In the genomic region with DNA sequence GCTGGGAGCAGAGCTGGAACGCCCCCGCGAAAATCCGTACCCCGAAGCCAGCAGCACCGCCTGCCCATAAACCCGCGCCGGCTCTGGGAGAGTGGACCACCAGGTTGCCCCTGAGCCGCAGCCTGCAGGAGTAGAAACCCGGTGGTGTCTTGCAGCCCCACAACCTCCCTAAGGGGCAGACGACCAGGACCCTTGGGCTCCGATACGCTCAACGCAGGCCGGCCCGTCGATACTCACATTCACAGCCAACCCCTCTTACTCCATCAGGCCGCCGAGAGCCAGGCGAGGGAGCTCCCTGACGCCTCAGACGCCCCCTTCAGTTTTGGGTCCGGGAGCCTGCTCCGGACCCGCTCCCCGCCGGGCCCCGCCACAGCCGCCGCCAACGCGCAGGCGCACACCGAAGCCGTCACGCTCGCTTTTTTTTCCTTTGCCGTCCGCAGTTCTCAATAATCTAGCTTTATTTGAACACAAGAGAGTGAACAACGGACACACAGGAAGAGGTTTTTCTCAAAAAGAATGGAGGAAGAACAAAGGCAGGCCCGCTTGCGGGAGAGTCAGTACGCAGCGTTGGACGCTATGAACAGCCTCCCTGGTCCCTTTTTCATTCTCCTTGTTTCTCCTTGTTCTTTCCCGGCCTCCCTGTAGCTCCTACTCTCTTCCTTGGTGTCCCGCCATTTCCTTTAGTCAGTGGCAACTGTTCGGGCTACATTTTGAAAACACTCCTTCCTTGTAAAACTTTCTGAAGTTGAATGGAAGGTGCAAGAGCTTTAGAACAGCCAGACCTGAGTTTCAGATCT, we compare ENCODE assay signal across 1 cellular context.
A peak's percentile ranks its signal among the peaks of the same experiment; 100 is the strongest.
TF ChIP-seq lines count a peak whose summit lies in the region.

TSS of gene ZNF106 (minus strand) at position 399 of the 797 bp plus-strand sequence. CDS start 18,852 bp downstream, outside the sequence.

TF ChIP-seq in HepG2, 621 proteins besides CTCF, POLR2A, EP300 and RAD21 (continued from another document):
- TF ChIP-seq SCMH1 (CRISPR knock-in tag; IDR thresholded peaks at IDR 0.05; ENCODE audit: borderline replicate concordance) (no peak), TCF7L2 (IDR thresholded peaks at IDR 0.05; ENCODE audit: low read depth, low read length) (no peak), ZNF124 (CRISPR knock-in tag; IDR thresholded peaks at IDR 0.05) (peak; percentile 81), AGO2 (optimal IDR thresholded peaks at IDR 0.05; ENCODE audit: low read depth, low read length) (peak; percentile 66), ZNF207 (IDR thresholded peaks at IDR 0.05; ENCODE audit: borderline replicate concordance) (no peak), CREM (IDR thresholded peaks at IDR 0.05) (peak; percentile 82), CREM (CRISPR knock-in tag; IDR thresholded peaks at IDR 0.05) (no peak; the same call in 1 of the 2 replicates), ZKSCAN8 (CRISPR knock-in tag; IDR thresholded peaks at IDR 0.05; ENCODE audit: borderline replicate concordance) (no peak), ZNF709 (CRISPR knock-in tag; IDR thresholded peaks at IDR 0.05) (peak; percentile 86), ZNF296 (CRISPR knock-in tag; conservative IDR thresholded peaks at IDR 0.05) (no peak), CEBPZ (IDR thresholded peaks at IDR 0.05; ENCODE audit: low read length) (no peak), ZNF543 (CRISPR knock-in tag; IDR thresholded peaks at IDR 0.05) (peak; percentile 61; the same call in 1 of the 2 replicates), GABPA (IDR thresholded peaks at IDR 0.05; ENCODE audit: low read depth, low read length) (no peak), GABPA (CRISPR knock-in tag; IDR thresholded peaks at IDR 0.05; ENCODE audit: low read depth) (peak; percentile 75), MEF2D (CRISPR knock-in tag; IDR thresholded peaks at IDR 0.05) (peak; percentile 75), GZF1 (CRISPR knock-in tag; IDR thresholded peaks at IDR 0.05) (no peak), ARID3A (IDR thresholded peaks at IDR 0.05; ENCODE audit: low read depth, low read length) (peak; percentile 34; the same call in 1 of the 2 replicates), RFXANK (CRISPR knock-in tag; IDR thresholded peaks at IDR 0.05) (peak; percentile 63; the same call in 1 of the 2 replicates), ZNF20 (CRISPR knock-in tag; IDR thresholded peaks at IDR 0.05) (no peak), ZNF317 (CRISPR knock-in tag; IDR thresholded peaks at IDR 0.05) (peak; percentile 43; the same call in 1 of the 2 replicates), SYNCRIP (IDR thresholded peaks at IDR 0.05; ENCODE audit: insufficient read depth, low read depth, low read length) (no peak), FUBP1 (CRISPR knock-in tag; IDR thresholded peaks at IDR 0.05; ENCODE audit: borderline replicate concordance) (peak; percentile 59; the same call in 1 of the 2 replicates), ZNF282 (IDR thresholded peaks at IDR 0.05; ENCODE audit: partially characterized antibody) (no peak), NRL (CRISPR knock-in tag; IDR thresholded peaks at IDR 0.05; ENCODE audit: borderline replicate concordance) (no peak), ZNF816 (CRISPR knock-in tag; IDR thresholded peaks at IDR 0.05; ENCODE audit: borderline replicate concordance) (peak; percentile 96), HINFP (CRISPR knock-in tag; IDR thresholded peaks at IDR 0.05; ENCODE audit: low read depth) (0 out of 2 replicates have a peak, but pooled peaks have one; percentile 54), ZNF468 (CRISPR knock-in tag; IDR thresholded peaks at IDR 0.05) (no peak), ATF7-NPFF (CRISPR knock-in tag; IDR thresholded peaks at IDR 0.05; ENCODE audit: low read depth) (peak; percentile 67; the same call in 1 of the 2 replicates)
- TF ChIP-seq, protein P1, sequence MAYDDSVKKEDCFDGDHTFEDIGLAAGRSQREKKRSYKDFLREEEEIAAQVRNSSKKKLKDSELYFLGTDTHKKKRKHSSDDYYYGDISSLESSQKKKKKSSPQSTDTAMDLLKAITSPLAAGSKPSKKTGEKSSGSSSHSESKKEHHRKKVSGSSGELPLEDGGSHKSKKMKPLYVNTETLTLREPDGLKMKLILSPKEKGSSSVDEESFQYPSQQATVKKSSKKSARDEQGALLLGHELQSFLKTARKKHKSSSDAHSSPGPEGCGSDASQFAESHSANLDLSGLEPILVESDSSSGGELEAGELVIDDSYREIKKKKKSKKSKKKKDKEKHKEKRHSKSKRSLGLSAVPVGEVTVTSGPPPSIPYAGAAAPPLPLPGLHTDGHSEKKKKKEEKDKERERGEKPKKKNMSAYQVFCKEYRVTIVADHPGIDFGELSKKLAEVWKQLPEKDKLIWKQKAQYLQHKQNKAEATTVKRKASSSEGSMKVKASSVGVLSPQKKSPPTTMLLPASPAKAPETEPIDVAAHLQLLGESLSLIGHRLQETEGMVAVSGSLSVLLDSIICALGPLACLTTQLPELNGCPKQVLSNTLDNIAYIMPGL (CRISPR knock-in tag; IDR thresholded peaks at IDR 0.05; ENCODE audit: borderline replicate concordance in 1 of 2, low read depth in 1 of 2) = peak; percentile 80 to 85
- TF ChIP-seq, protein P2, sequence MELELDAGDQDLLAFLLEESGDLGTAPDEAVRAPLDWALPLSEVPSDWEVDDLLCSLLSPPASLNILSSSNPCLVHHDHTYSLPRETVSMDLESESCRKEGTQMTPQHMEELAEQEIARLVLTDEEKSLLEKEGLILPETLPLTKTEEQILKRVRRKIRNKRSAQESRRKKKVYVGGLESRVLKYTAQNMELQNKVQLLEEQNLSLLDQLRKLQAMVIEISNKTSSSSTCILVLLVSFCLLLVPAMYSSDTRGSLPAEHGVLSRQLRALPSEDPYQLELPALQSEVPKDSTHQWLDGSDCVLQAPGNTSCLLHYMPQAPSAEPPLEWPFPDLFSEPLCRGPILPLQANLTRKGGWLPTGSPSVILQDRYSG (CRISPR knock-in tag; IDR thresholded peaks at IDR 0.05) = 0 out of 2 replicates have a peak, but pooled peaks have one; percentile 72
- TF ChIP-seq, protein P3, sequence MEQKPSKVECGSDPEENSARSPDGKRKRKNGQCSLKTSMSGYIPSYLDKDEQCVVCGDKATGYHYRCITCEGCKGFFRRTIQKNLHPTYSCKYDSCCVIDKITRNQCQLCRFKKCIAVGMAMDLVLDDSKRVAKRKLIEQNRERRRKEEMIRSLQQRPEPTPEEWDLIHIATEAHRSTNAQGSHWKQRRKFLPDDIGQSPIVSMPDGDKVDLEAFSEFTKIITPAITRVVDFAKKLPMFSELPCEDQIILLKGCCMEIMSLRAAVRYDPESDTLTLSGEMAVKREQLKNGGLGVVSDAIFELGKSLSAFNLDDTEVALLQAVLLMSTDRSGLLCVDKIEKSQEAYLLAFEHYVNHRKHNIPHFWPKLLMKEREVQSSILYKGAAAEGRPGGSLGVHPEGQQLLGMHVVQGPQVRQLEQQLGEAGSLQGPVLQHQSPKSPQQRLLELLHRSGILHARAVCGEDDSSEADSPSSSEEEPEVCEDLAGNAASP (CRISPR knock-in tag; IDR thresholded peaks at IDR 0.05; ENCODE audit: borderline replicate concordance) = peak; percentile 9; the same call in 1 of the 2 replicates
